Comparison of ENCODE assay signal across 18 cellular contexts in genomic region chr4:41121906-41122305, GRCh38.
A peak's percentile ranks its signal among the peaks of the same experiment; 100 is the strongest.
DNase-seq lines count a peak whose midpoint lies in the region; ATAC-seq, FAIRE-seq and TF ChIP-seq lines count a peak whose summit lies in the region.
"Had no signal": no experiment of that assay in that cellular context is flagged by ENCODE, and none has a peak within 500 bp of the region (broad histone marks: within the 10 kb centered on the region; RNA-seq: fewer than 3 reads in every experiment).

No MANE protein-coding gene starts in this region.

- H4K20me1 ChIP-seq in H1 (replicated peaks in 1 of 2; ENCODE audit: control insufficient read depth in 1 of 2, insufficient read depth in 2 of 2, low read length in 2 of 2), result no peaks in the 10 kb centered on the region

- peak overlapping the region; percentile 35; the same call in 1 of the 2 replicates for H2BK5ac ChIP-seq in H1 (ENCODE audit: low read depth, low read length)

- no peak overlapping the region for H4K8ac ChIP-seq in H1 (ENCODE audit: extremely low read depth, insufficient read depth, low read length)

- H3K36me3 ChIP-seq in ACC112 (ENCODE audit: insufficient read depth, low read length) (peaks cover 5% of the 10 kb centered on the region; the same call in 1 of the 2 replicates), RWPE2 (ENCODE audit: low read depth) (peaks cover 31% of the 10 kb centered on the region), H1 (ENCODE audit: control insufficient read depth in 2 of 4, insufficient read depth in 4 of 4, low read length in 3 of 4) (no peaks in the 10 kb centered on the region), right atrium auricular region (no peaks in the 10 kb centered on the region)

- no peaks in the 10 kb centered on the region for H3K79me1 ChIP-seq in H1 (ENCODE audit: low read depth, low read length)

- TF ChIP-seq EP300 in H1 (IDR thresholded peaks at IDR 0.05; ENCODE audit: borderline replicate concordance in 1 of 2, low read depth in 2 of 2, low read length in 2 of 2), result no peak

- H4K5ac ChIP-seq in H1 (ENCODE audit: insufficient read length, low read depth, low read length), result no peak overlapping the region

- H3K27me3 ChIP-seq in ACC112 (ENCODE audit: insufficient read depth, low read length) (no peaks in the 10 kb centered on the region), RWPE2 (ENCODE audit: insufficient read depth, poor library complexity, severe bottlenecking) (no peaks in the 10 kb centered on the region), H1 (replicated peaks in 1 of 4; ENCODE audit: control insufficient read depth in 3 of 4, extremely low read depth in 1 of 4, insufficient read depth in 3 of 4, low read length in 3 of 4) (no peaks in the 10 kb centered on the region), right atrium auricular region (no peaks in the 10 kb centered on the region)

- H4K91ac ChIP-seq in H1 (replicated peaks; ENCODE audit: insufficient read length, low read length), result no peak overlapping the region

- no peak for TF ChIP-seq RAD21 in H1 (IDR thresholded peaks at IDR 0.05 in 1 of 2, conservative IDR thresholded peaks at IDR 0.05 in 1 of 2; ENCODE audit: low read depth in 2 of 2, low read length in 2 of 2)

- no peak overlapping the region for H3K18ac ChIP-seq in H1 (ENCODE audit: extremely low read depth, low read length)

- H2AFZ ChIP-seq in ACC112 (ENCODE audit: low read length, unreplicated experiment) (no peak overlapping the region), H1 (ENCODE audit: low read length) (no peak overlapping the region)
- H2AFZ ChIP-seq: GM23248 had no signal

- H2BK120ac ChIP-seq in H1 (replicated peaks; ENCODE audit: low read depth, low read length), result no peak overlapping the region

- no peak for TF ChIP-seq POLR2A in H1 (IDR thresholded peaks at IDR 0.05; ENCODE audit: control extremely low read depth in 1 of 2, low read depth in 2 of 2, low read length in 2 of 2)

- no peak overlapping the region for H3K4me2 ChIP-seq in H1 (ENCODE audit: insufficient read depth in 1 of 2, low read depth in 2 of 2, low read length in 2 of 2)

- WGBS in H1 (ENCODE audit: extremely low coverage in 1 of 2, insufficient coverage in 1 of 2, insufficient read length in 1 of 2, insufficient replicate concordance in 2 of 2, low coverage in 1 of 2, low lambda C conversion rate in 2 of 2, missing lambda C conversion rate in 1 of 2), 2 experiments, result 86% methylated on average over 2 of the region's 2 CpGs; no CpG with 5 or more reads in 1 of the 2 experiments

- H3K9ac ChIP-seq in H1 (replicated peaks in 1 of 4; ENCODE audit: extremely low read depth in 1 of 4, low read depth in 3 of 4, low read length in 3 of 4), result no peak overlapping the region
- H3K9ac ChIP-seq: GM23248 had no signal

- H3K23ac ChIP-seq in H1 (ENCODE audit: insufficient read length), result no peak overlapping the region

- H3K4me3 ChIP-seq in ACC112 (ENCODE audit: low read depth, low read length) (no peak overlapping the region), RWPE2 (ENCODE audit: severe bottlenecking) (no peak overlapping the region), H1 (ENCODE audit: extremely low read depth in 1 of 4, insufficient read depth in 2 of 4, low read depth in 3 of 4, low read length in 4 of 4) (no peak overlapping the region), right atrium auricular region (no peak overlapping the region)
- H3K4me3 ChIP-seq: GM23248 had no signal

- POLR2A ChIA-PET in H1 (lab: Charles Lee; ENCODE audit: partially characterized antibody), result interaction anchor here (1.7 to 4.0 kb wide), 2 partner anchors 12 to 137 kb away, joined by 4 to 23 read pairs; no protein-coding TSS in a partner anchor

- FAIRE-seq in H1 (lab: Jason Lieb, UNC), result no peak

- H3K27ac ChIP-seq in ACC112 (ENCODE audit: low read depth, low read length), result peak overlapping the region; percentile 66; the same call in 1 of the 2 replicates
- peak overlapping the region; percentile 95 for H3K27ac ChIP-seq in RWPE2 (ENCODE audit: poor library complexity, severe bottlenecking)
- no peak overlapping the region for H3K27ac ChIP-seq in H1 (ENCODE audit: low read depth, low read length)
- peak overlapping the region; percentile 65 for H3K27ac ChIP-seq in substantia nigra (ENCODE audit: low read depth, low read length, poor library complexity, severe bottlenecking)
- no peak overlapping the region for H3K27ac ChIP-seq in right atrium auricular region
- H3K27ac ChIP-seq: GM23248 had no signal

- H3K79me2 ChIP-seq in ACC112 (ENCODE audit: control insufficient read depth, insufficient read depth, low read length, unreplicated experiment) (peaks cover 69% of the 10 kb centered on the region), H1 (ENCODE audit: control insufficient read depth in 1 of 2, insufficient read depth in 2 of 2, low read length in 2 of 2) (peaks cover 0 to 2% of the 10 kb centered on the region in 2 experiments; a peak in 3 of 4 replicates)

- CTCF ChIA-PET in H1 (lab: Charles Lee; ENCODE audit: partially characterized antibody), result interaction anchor here (0.7 to 3.2 kb wide), 16 partner anchors 9 to 316 kb away, joined by 3 to 15 read pairs (median 6); partner anchors contain the start of gene APBB2

- H3K4me1 ChIP-seq in ACC112 (ENCODE audit: control insufficient read depth, insufficient read depth, low read length, unreplicated experiment) (peaks cover 40% of the 10 kb centered on the region), RWPE2 (ENCODE audit: insufficient read depth, poor library complexity, severe bottlenecking) (peaks cover 56% of the 10 kb centered on the region), H1 (replicated peaks in 1 of 4; ENCODE audit: control insufficient read depth in 3 of 4, insufficient read depth in 4 of 4, low read length in 3 of 4) (peaks cover 0 to 10% (median 4%) of the 10 kb centered on the region in 4 experiments; a peak in 5 of 7 replicates), right atrium auricular region (peaks cover 0 to 32% of the 10 kb centered on the region in 2 donors)

- H3K56ac ChIP-seq in H1 (replicated peaks; ENCODE audit: insufficient read length, low read depth, low read length), result no peak overlapping the region

- H3K14ac ChIP-seq in H1 (ENCODE audit: insufficient read length), result no peak overlapping the region

- no peak overlapping the region for H2BK12ac ChIP-seq in H1 (ENCODE audit: low read depth, low read length)

- no peaks in the 10 kb centered on the region for H3K9me3 ChIP-seq in RWPE2 (ENCODE audit: severe bottlenecking)
- H3K9me3 ChIP-seq in H1 (ENCODE audit: insufficient read depth in 2 of 2, low read depth in 1 of 2, low read length in 1 of 2), result no peaks in the 10 kb centered on the region
- H3K9me3 ChIP-seq in right atrium auricular region, result no peaks in the 10 kb centered on the region

- H3K23me2 ChIP-seq in H1 (ENCODE audit: low read depth, low read length), result no peaks in the 10 kb centered on the region

- no peak overlapping the region for H2BK20ac ChIP-seq in H1 (ENCODE audit: low read length)

- H2BK15ac ChIP-seq in H1 (ENCODE audit: low read length), result no peak overlapping the region

- H3K4ac ChIP-seq in H1 (replicated peaks; ENCODE audit: insufficient read length, low read depth, low read length), result no peak overlapping the region

- DNase-seq in RWPE2 (ENCODE audit: low spot score) (no peak), H1 (ENCODE audit: low read depth in 1 of 2, low spot score in 2 of 2) (no peak), substantia nigra (lab: John Stamatoyannopoulos, UW) (no peak), right atrium auricular region (ENCODE audit: low spot score) (no peak)
- DNase-seq: DMS79; GM23248; HCEC 1CT; KG1; MV-4-11; NCI-H1105 treated with DMSO at 0.1 percent for 48 hours; NCI-H2029 treated with DMSO at 0.1 percent for 48 hours; NCI-H226; NCI-H774; NK-92 treated with Interleukin-12 subunit alpha and Interleukin-12 subunit beta, amount 100 ng/mL, for 24 hours had no signal

- H2AK5ac ChIP-seq in H1 (ENCODE audit: low read depth, low read length), result peak overlapping the region; percentile 47; the same call in 1 of the 2 replicates

- TF ChIP-seq CTCF in RWPE2 (IDR thresholded peaks at IDR 0.05; ENCODE audit: poor library complexity, severe bottlenecking), result no peak
- no peak for TF ChIP-seq CTCF in H1 (IDR thresholded peaks at IDR 0.05; ENCODE audit: control extremely low read depth in 1 of 3, insufficient read depth in 1 of 3, low read depth in 1 of 3, low read length in 3 of 3)
- TF ChIP-seq CTCF in right atrium auricular region (IDR thresholded peaks at IDR 0.05), result no peak

- ATAC-seq in RWPE2 (ENCODE audit: low read depth), result no peak
- no peak for ATAC-seq in GM19463 (IDR thresholded peaks at IDR 0.05; ENCODE audit: unreplicated experiment)
- ATAC-seq in GM21360 (IDR thresholded peaks at IDR 0.05; ENCODE audit: unreplicated experiment), result no peak
- ATAC-seq: Panc1 had no signal

TF ChIP-seq in H1, 55 proteins besides CTCF, POLR2A, EP300 and RAD21:
- TF ChIP-seq FOSL1 (IDR thresholded peaks at IDR 0.05; ENCODE audit: insufficient read depth, low read depth, low read length) (no peak), POLR2AphosphoS5 (IDR thresholded peaks at IDR 0.05; ENCODE audit: low read depth, low read length) (no peak), TAF7 (optimal IDR thresholded peaks at IDR 0.05; ENCODE audit: borderline replicate concordance, low read depth, low read length) (no peak), JUND (IDR thresholded peaks at IDR 0.05; ENCODE audit: low read length) (no peak), MAX (IDR thresholded peaks at IDR 0.05) (no peak)
TF ChIP-seq in H1: peak in this region for 0.

Comparison
In these comparisons a context has a peak if more than half of its experiments do, and no peak if none do; other contexts are left out.
1. H3K27ac ChIP-seq: peak in ACC112 (single experiment), RWPE2 (single experiment) and substantia nigra (single experiment); none in H1 (single experiment) and right atrium auricular region (0 of 2).